In genomic region chr1:35079003-35079930, GRCh38 we compare ENCODE assay signal across 8 cellular contexts. TPM values are rescaled to one million over a fixed set of nuclear protein-coding genes. Genes with fewer than 3 reads are reported as not detected.
A peak's percentile ranks its signal among the peaks of the same experiment; 100 is the strongest.
DNase-seq lines count a peak whose midpoint lies in the region; ATAC-seq and TF ChIP-seq lines count a peak whose summit lies in the region.

Gene ZMYM1, plus strand, starts transcription at chr1:35079385. Its CDS starts 14,603 bp downstream, at chr1:35093988.

- no peaks in the 10 kb centered on the region for H3K9me3 Mint-ChIP-seq in naive thymus-derived CD8-positive, alpha-beta T cell
- H3K9me3 Mint-ChIP-seq in stimulated activated naive B cell treated with anti-CD40 and anti-IgM and Interleukin-4, amounts not matched to agents 10 μg/mL and 1 μg/mL and 100 μg/mL, for 72 hours: peaks cover 3 to 4% of the 10 kb centered on the region in 2 donors

- peaks cover 0 to 13% (median 2%) of the 10 kb centered on the region in 3 donors for H3K36me3 Mint-ChIP-seq in naive thymus-derived CD8-positive, alpha-beta T cell
- H3K36me3 Mint-ChIP-seq in stimulated activated naive B cell treated with anti-CD40 and anti-IgM and Interleukin-4, amounts not matched to agents 10 μg/mL and 1 μg/mL and 100 μg/mL, for 72 hours: peaks cover 5 to 6% of the 10 kb centered on the region in 2 donors

- peak within 1 kb of the TSS; percentile 96 to 100 (median 98) for H3K4me3 Mint-ChIP-seq in naive thymus-derived CD8-positive, alpha-beta T cell
- peak within 1 kb of the TSS; percentile 92 to 95 for H3K4me3 Mint-ChIP-seq in stimulated activated naive B cell treated with anti-CD40 and anti-IgM and Interleukin-4, amounts not matched to agents 10 μg/mL and 1 μg/mL and 100 μg/mL, for 72 hours

- H3K27ac Mint-ChIP-seq in naive thymus-derived CD8-positive, alpha-beta T cell: peak within 1 kb of the TSS; percentile 96 to 100 (median 98)
- peak within 1 kb of the TSS; percentile 100 for H3K27ac Mint-ChIP-seq in stimulated activated naive B cell treated with anti-CD40 and anti-IgM and Interleukin-4, amounts not matched to agents 10 μg/mL and 1 μg/mL and 100 μg/mL, for 72 hours

- H3K4me1 Mint-ChIP-seq in naive thymus-derived CD8-positive, alpha-beta T cell: peaks cover 9 to 44% (median 40%) of the 10 kb centered on the region in 4 donors
- peaks cover 12 to 17% of the 10 kb centered on the region in 2 donors for H3K4me1 Mint-ChIP-seq in stimulated activated naive B cell treated with anti-CD40 and anti-IgM and Interleukin-4, amounts not matched to agents 10 μg/mL and 1 μg/mL and 100 μg/mL, for 72 hours

- TF ChIP-seq CTCF in fibroblast of mammary gland (conservative IDR thresholded peaks at IDR 0.05; ENCODE audit: control insufficient read depth, insufficient read depth, low read depth, low read length): no peak

- POLR2A ChIA-PET in naive thymus-derived CD8-positive, alpha-beta T cell (lab: Charles Lee): interaction anchor here (0.9 to 1.3 kb wide), 4 partner anchors 48 to 852 kb away, joined by 3 to 6 read pairs (median 4); partner anchors contain the start of genes AGO3, KIAA0319L, NCDN and SFPQ

- peak; percentile 84 for DNase-seq in DMS153 treated with DMSO at 0.1 percent for 48 hours (lab: John Stamatoyannopoulos, UW; ENCODE audit: unreplicated experiment)
- DNase-seq in Jurkat, Clone E6-1 (ENCODE audit: low read depth, low spot score): peak; percentile 65
- DNase-seq in activated T-helper 1 cell treated with anti-CD3 and anti-CD28 coated beads, Interleukin-2, amount 50 U/mL, for 16 hours (ENCODE audit: low read depth in 1 of 2, low spot score in 1 of 2): peak; percentile 64 to 75
- peak; percentile 82 for DNase-seq in fibroblast of mammary gland (ENCODE audit: low read depth)
- DNase-seq in naive thymus-derived CD8-positive, alpha-beta T cell: peak; percentile 65 to 87 (median 74)
- peak; percentile 89 for DNase-seq in stimulated activated naive B cell treated with anti-CD40 and anti-IgM and Interleukin-4, amounts not matched to agents 10 μg/mL and 1 μg/mL and 100 μg/mL, for 72 hours

- H3K4me3 ChIP-seq in Jurkat, Clone E6-1 (ENCODE audit: low read length): peak within 1 kb of the TSS; percentile 88
- peak within 1 kb of the TSS; percentile 89 for H3K4me3 ChIP-seq in fibroblast of mammary gland (ENCODE audit: control insufficient read depth, low read depth, low read length)

- peak; percentile 92 for ATAC-seq in GM21576 (IDR thresholded peaks at IDR 0.05; ENCODE audit: unreplicated experiment)
- peak; percentile 88 to 91 for ATAC-seq in naive thymus-derived CD8-positive, alpha-beta T cell
- ATAC-seq in stimulated activated naive B cell treated with anti-CD40 and anti-IgM and Interleukin-4, amounts not matched to agents 10 μg/mL and 1 μg/mL and 100 μg/mL, for 72 hours (replicated peaks): peak; percentile 98

- peaks cover 5 to 10% (median 8%) of the 10 kb centered on the region in 5 donors for H3K27me3 Mint-ChIP-seq in naive thymus-derived CD8-positive, alpha-beta T cell
- H3K27me3 Mint-ChIP-seq in stimulated activated naive B cell treated with anti-CD40 and anti-IgM and Interleukin-4, amounts not matched to agents 10 μg/mL and 1 μg/mL and 100 μg/mL, for 72 hours: peaks cover 14 to 16% of the 10 kb centered on the region in 2 donors

TF ChIP-seq in PFSK-1, 5 proteins besides CTCF, POLR2A, EP300 and RAD21:
- TF ChIP-seq, protein P1, sequence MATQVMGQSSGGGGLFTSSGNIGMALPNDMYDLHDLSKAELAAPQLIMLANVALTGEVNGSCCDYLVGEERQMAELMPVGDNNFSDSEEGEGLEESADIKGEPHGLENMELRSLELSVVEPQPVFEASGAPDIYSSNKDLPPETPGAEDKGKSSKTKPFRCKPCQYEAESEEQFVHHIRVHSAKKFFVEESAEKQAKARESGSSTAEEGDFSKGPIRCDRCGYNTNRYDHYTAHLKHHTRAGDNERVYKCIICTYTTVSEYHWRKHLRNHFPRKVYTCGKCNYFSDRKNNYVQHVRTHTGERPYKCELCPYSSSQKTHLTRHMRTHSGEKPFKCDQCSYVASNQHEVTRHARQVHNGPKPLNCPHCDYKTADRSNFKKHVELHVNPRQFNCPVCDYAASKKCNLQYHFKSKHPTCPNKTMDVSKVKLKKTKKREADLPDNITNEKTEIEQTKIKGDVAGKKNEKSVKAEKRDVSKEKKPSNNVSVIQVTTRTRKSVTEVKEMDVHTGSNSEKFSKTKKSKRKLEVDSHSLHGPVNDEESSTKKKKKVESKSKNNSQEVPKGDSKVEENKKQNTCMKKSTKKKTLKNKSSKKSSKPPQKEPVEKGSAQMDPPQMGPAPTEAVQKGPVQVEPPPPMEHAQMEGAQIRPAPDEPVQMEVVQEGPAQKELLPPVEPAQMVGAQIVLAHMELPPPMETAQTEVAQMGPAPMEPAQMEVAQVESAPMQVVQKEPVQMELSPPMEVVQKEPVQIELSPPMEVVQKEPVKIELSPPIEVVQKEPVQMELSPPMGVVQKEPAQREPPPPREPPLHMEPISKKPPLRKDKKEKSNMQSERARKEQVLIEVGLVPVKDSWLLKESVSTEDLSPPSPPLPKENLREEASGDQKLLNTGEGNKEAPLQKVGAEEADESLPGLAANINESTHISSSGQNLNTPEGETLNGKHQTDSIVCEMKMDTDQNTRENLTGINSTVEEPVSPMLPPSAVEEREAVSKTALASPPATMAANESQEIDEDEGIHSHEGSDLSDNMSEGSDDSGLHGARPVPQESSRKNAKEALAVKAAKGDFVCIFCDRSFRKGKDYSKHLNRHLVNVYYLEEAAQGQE (IDR thresholded peaks at IDR 0.05; ENCODE audit: insufficient read depth in 1 of 2, low read depth in 2 of 2, low read length in 2 of 2): peak in 1 of 2 experiments; percentile 54; a peak in 1 of 4 replicates
- no peak for TF ChIP-seq FOXP2 (optimal IDR thresholded peaks at IDR 0.05; ENCODE audit: borderline replicate concordance, extremely low read depth, extremely low read length, insufficient read depth)
- TF ChIP-seq POLR2AphosphoS5 (IDR thresholded peaks at IDR 0.05; ENCODE audit: low read depth, low read length): peak; percentile 91
- TF ChIP-seq TAF1 (IDR thresholded peaks at IDR 0.05; ENCODE audit: borderline replicate concordance, insufficient read depth, low read length): peak; percentile 88
- TF ChIP-seq SIN3A (IDR thresholded peaks at IDR 0.05; ENCODE audit: borderline replicate concordance, insufficient read depth, low read length): peak; percentile 85

RNA-seq across cellular contexts. Expression of gene ZMYM1, which starts in this region (rescaled TPM):
- polyA plus RNA-seq in Jurkat, Clone E6-1 (2012; ENCODE audit: insufficient read depth, insufficient read length): 6.9 TPM
- polyA plus RNA-seq in PFSK-1 (2012; ENCODE audit: insufficient read length, low read depth): 3.1 TPM
- total RNA-seq in naive thymus-derived CD8-positive, alpha-beta T cell: 10 to 100 TPM; 28.5 to 32.9 TPM
- polyA plus RNA-seq in naive thymus-derived CD8-positive, alpha-beta T cell: 10 to 100 TPM; 12.4 to 16.6 (median 16.3) TPM

Comparison
In these comparisons a context has a peak if more than half of its experiments do, and no peak if none do; other contexts are left out.
1. Peak in every context shown above with its lines: DNase-seq, ATAC-seq and H3K4me3 ChIP-seq.